1 cellular context compared by ENCODE assay signal in the genomic region with DNA sequence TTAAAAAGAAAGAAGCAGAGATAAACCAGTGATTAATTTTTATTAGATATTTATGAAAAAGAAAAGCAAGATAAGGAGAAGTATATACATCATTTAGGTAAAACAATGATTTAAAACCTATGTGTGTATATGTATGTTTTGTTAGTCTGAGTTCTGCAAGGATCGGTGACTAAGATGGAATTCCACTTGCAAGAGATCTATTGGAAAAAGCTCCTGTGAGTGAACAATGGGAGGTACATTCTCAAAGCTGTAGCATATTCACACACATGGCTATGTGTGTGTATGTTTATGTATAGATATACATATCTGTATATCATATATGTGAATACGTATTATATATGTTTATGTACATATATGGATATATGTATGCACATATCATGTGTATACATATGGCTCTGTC.
TF ChIP-seq lines count a peak whose summit lies in the region.

No MANE protein-coding gene starts in this region.

TF ChIP-seq in SK-N-SH, 30 proteins besides CTCF, POLR2A, EP300 and RAD21 (continued from another document):
- TF ChIP-seq, protein P1, sequence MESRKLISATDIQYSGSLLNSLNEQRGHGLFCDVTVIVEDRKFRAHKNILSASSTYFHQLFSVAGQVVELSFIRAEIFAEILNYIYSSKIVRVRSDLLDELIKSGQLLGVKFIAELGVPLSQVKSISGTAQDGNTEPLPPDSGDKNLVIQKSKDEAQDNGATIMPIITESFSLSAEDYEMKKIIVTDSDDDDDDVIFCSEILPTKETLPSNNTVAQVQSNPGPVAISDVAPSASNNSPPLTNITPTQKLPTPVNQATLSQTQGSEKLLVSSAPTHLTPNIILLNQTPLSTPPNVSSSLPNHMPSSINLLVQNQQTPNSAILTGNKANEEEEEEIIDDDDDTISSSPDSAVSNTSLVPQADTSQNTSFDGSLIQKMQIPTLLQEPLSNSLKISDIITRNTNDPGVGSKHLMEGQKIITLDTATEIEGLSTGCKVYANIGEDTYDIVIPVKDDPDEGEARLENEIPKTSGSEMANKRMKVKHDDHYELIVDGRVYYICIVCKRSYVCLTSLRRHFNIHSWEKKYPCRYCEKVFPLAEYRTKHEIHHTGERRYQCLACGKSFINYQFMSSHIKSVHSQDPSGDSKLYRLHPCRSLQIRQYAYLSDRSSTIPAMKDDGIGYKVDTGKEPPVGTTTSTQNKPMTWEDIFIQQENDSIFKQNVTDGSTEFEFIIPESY (IDR thresholded peaks at IDR 0.05; ENCODE audit: borderline replicate concordance, low read depth) = no peak
- TF ChIP-seq FOXM1 (IDR thresholded peaks at IDR 0.05; ENCODE audit: low read depth) (no peak), TCF12 (IDR thresholded peaks at IDR 0.05) (no peak), RFX5 (IDR thresholded peaks at IDR 0.05; ENCODE audit: low read length) (no peak), YY1 (IDR thresholded peaks at IDR 0.05; ENCODE audit: low read depth) (no peak), GABPA (IDR thresholded peaks at IDR 0.05; ENCODE audit: low read depth) (no peak), NFIC (IDR thresholded peaks at IDR 0.05; ENCODE audit: borderline replicate concordance) (no peak), FOXJ3 (CRISPR knock-in tag; IDR thresholded peaks at IDR 0.05) (no peak), NRF1 (IDR thresholded peaks at IDR 0.05; ENCODE audit: low read depth, low read length) (no peak)
- TF ChIP-seq, protein P2, sequence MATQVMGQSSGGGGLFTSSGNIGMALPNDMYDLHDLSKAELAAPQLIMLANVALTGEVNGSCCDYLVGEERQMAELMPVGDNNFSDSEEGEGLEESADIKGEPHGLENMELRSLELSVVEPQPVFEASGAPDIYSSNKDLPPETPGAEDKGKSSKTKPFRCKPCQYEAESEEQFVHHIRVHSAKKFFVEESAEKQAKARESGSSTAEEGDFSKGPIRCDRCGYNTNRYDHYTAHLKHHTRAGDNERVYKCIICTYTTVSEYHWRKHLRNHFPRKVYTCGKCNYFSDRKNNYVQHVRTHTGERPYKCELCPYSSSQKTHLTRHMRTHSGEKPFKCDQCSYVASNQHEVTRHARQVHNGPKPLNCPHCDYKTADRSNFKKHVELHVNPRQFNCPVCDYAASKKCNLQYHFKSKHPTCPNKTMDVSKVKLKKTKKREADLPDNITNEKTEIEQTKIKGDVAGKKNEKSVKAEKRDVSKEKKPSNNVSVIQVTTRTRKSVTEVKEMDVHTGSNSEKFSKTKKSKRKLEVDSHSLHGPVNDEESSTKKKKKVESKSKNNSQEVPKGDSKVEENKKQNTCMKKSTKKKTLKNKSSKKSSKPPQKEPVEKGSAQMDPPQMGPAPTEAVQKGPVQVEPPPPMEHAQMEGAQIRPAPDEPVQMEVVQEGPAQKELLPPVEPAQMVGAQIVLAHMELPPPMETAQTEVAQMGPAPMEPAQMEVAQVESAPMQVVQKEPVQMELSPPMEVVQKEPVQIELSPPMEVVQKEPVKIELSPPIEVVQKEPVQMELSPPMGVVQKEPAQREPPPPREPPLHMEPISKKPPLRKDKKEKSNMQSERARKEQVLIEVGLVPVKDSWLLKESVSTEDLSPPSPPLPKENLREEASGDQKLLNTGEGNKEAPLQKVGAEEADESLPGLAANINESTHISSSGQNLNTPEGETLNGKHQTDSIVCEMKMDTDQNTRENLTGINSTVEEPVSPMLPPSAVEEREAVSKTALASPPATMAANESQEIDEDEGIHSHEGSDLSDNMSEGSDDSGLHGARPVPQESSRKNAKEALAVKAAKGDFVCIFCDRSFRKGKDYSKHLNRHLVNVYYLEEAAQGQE (IDR thresholded peaks at IDR 0.05; ENCODE audit: low read depth, low read length) = no peak
